11 cellular contexts compared by ENCODE assay signal in the genomic region with DNA sequence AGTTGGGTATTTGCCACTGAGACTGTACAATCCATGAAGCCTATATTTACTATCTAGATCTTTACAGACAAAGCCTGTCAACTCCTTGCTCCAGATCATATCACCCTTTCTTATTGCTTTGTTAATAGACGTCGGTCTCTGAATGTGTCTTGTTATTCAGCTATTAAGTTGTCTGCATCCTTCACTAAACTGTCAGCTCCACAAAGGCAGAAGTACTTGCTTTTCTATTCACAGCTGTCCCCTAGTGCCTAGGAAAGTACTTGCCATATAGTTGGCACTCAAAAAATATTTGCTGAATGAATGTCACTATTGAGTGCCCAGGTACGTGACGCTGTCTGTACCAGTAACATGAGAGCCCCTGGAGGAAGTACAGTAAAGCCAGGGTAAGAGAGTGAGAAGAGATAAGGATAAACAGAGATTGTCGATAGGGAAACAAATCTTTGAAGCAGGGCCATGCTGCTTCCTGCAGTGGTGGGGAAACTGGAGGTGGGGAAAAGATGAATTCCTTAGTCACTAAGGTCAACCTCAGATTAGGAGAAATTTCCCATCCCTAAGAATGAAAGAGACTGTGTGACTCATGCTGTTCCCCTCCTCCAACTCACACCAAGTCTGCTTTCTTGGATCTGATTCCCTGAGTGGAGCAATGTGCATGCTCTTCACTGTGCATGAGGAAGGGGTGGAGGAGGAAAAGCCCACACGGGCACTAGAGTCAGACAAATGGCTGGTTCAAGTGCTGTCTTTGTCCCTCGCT. TPM values are rescaled to one million over a fixed set of nuclear protein-coding genes. Genes with fewer than 3 reads are reported as not detected.
A peak's percentile ranks its signal among the peaks of the same experiment; 100 is the strongest.
DNase-seq lines count a peak whose midpoint lies in the region; ATAC-seq and TF ChIP-seq lines count a peak whose summit lies in the region.
"Had no signal": no experiment of that assay in that cellular context is flagged by ENCODE, and none has a peak within 500 bp of the region (broad histone marks: within the 10 kb centered on the region; RNA-seq: fewer than 3 reads in every experiment).

No MANE protein-coding gene starts in this region.

- H3K4me3 Mint-ChIP-seq in progenitor cell of endocrine pancreas (ENCODE audit: low read depth), result no peak overlapping the region
- H3K4me3 Mint-ChIP-seq: activated naive CD4-positive, alpha-beta T cell treated with anti-CD3 and anti-CD28 coated beads, Interleukin-2, amount 10 ng/mL, durations not matched to agents 7 days and 5 days; IgD-negative memory B cell had no signal

- in situ Hi-C loops in SK-MEL-5 (cut with HindIII; ENCODE audit: low pct_unique_long_range_greater_than_20kb, low sequenced_read_pairs), result loop anchor here (25.0 kb wide), 1 partner anchor 152 kb away; no protein-coding TSS in a partner anchor

- ATAC-seq in HG02870 (IDR thresholded peaks at IDR 0.05; ENCODE audit: unreplicated experiment) (no peak), GM19035 (IDR thresholded peaks at IDR 0.05; ENCODE audit: unreplicated experiment) (no peak)
- ATAC-seq: GM12878 had no signal

- H3K27me3 Mint-ChIP-seq in progenitor cell of endocrine pancreas, result no peaks in the 10 kb centered on the region
- H3K27me3 Mint-ChIP-seq: activated naive CD4-positive, alpha-beta T cell treated with anti-CD3 and anti-CD28 coated beads, Interleukin-2, amount 10 ng/mL, durations not matched to agents 7 days and 5 days had no signal

- H3K4me1 Mint-ChIP-seq in progenitor cell of endocrine pancreas (ENCODE audit: low read depth), result peaks cover 11% of the 10 kb centered on the region
- H3K4me1 Mint-ChIP-seq: activated naive CD4-positive, alpha-beta T cell treated with anti-CD3 and anti-CD28 coated beads, Interleukin-2, amount 10 ng/mL, durations not matched to agents 7 days and 5 days; IgD-negative memory B cell had no signal

- H3K36me3 Mint-ChIP-seq in progenitor cell of endocrine pancreas (ENCODE audit: insufficient read depth), result peaks cover 3% of the 10 kb centered on the region
- H3K36me3 Mint-ChIP-seq: activated naive CD4-positive, alpha-beta T cell treated with anti-CD3 and anti-CD28 coated beads, Interleukin-2, amount 10 ng/mL, durations not matched to agents 7 days and 5 days; IgD-negative memory B cell had no signal

- no peak for TF ChIP-seq CTCF in progenitor cell of endocrine pancreas (IDR thresholded peaks at IDR 0.05; ENCODE audit: unreplicated experiment)

- intact Hi-C loops in head of caudate nucleus (cut with DNase I), result no loop called here

- H3K9me3 Mint-ChIP-seq in progenitor cell of endocrine pancreas (ENCODE audit: low read depth), result peaks cover 3% of the 10 kb centered on the region
- H3K9me3 Mint-ChIP-seq: activated naive CD4-positive, alpha-beta T cell treated with anti-CD3 and anti-CD28 coated beads, Interleukin-2, amount 10 ng/mL, durations not matched to agents 7 days and 5 days had no signal

- H3K27ac Mint-ChIP-seq in progenitor cell of endocrine pancreas, result peak overlapping the region; percentile 71
- H3K27ac Mint-ChIP-seq: activated naive CD4-positive, alpha-beta T cell treated with anti-CD3 and anti-CD28 coated beads, Interleukin-2, amount 10 ng/mL, durations not matched to agents 7 days and 5 days; IgD-negative memory B cell had no signal

- DNase-seq in Daoy (ENCODE audit: low read depth), result peak; percentile 91
- DNase-seq in SK-MEL-5 (ENCODE audit: low read depth, low spot score), result peak; percentile 41
- peak in 37 of 42 donors; percentile 6 to 85 (median 51) for DNase-seq in head of caudate nucleus
- DNase-seq in progenitor cell of endocrine pancreas (ENCODE audit: low spot score, unreplicated experiment), result no peak
- DNase-seq in NAMALWA (ENCODE audit: low spot score), result no peak
- no peak for DNase-seq in NOMO-1 treated with DMSO at 0.1 percent for 48 hours (lab: John Stamatoyannopoulos, UW; ENCODE audit: unreplicated experiment)
- DNase-seq: activated naive CD4-positive, alpha-beta T cell treated with anti-CD3 and anti-CD28 coated beads, Interleukin-2, amount 10 ng/mL, durations not matched to agents 7 days and 5 days had no signal

RNA-seq across cellular contexts. Expression of gene PRICKLE2, which starts 36.3 kb away (rescaled TPM):
- total RNA-seq in Daoy (2014; rRNA removed; shearing (Covaris generic)), result 7.9 and 13.0 TPM in 2 replicates
- total RNA-seq in SK-MEL-5 (2014; rRNA removed; shearing (Covaris generic)), result 0.69 and 1.5 TPM in 2 replicates
- polyA plus RNA-seq in SK-MEL-5 (2015; cell fraction: cytosol; rRNA removed), result 0.42 and 0.68 TPM in 2 replicates
- polyA plus RNA-seq in SK-MEL-5 (2015; cell fraction: nucleus; rRNA removed), result 2.4 and 5.3 TPM in 2 replicates
- 23.2 and 25.3 TPM in 2 replicates for total RNA-seq in progenitor cell of endocrine pancreas

Comparison
In these comparisons a context has a peak if more than half of its experiments do, and no peak if none do; other contexts are left out.
1. DNase-seq: peak in Daoy (single experiment), SK-MEL-5 (single experiment) and head of caudate nucleus (37 of 42); none in progenitor cell of endocrine pancreas (single experiment), NAMALWA (single experiment) and NOMO-1 treated with DMSO at 0.1 percent for 48 hours (single experiment).